Comparison of ENCODE assay signal across 13 cellular contexts in the genomic region with DNA sequence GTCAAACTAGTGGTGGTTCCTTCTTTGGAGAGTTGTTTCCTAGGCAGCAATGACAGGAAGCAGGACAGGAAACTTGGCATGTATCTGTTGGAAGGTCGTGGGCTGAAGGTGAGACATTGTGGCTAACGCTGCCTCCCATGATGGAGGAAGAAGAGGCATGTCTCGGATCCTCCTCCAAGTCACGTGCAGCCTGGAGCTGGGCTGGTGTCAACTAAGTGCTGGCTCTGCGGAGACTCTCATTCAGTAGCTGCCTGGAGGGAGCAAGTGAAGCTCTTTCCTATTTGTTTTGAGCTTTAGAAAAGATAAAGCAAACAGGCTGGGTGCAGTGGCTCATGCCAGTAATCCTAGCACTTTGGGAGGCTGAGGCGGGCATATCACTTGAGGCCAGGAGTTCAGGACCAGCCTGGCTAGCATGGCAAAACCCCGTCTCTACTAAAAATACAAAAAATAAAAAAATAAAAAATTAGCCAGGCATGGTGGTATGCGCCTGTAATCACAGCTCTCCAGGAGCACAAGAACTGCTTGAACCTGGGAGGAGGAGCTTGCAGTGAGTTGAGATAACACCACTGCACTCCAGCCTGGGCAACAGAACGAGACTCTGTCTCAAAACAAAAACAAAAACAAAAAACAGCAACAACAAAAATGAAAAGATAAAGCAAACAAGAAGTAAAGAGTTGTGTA. TPM values are rescaled to one million over a fixed set of nuclear protein-coding genes. Genes with fewer than 3 reads are reported as not detected.
A peak's percentile ranks its signal among the peaks of the same experiment; 100 is the strongest.
DNase-seq lines count a peak whose midpoint lies in the region; ATAC-seq and TF ChIP-seq lines count a peak whose summit lies in the region.
"Had no signal": no experiment of that assay in that cellular context is flagged by ENCODE, and none has a peak within 500 bp of the region (broad histone marks: within the 10 kb centered on the region; RNA-seq: fewer than 3 reads in every experiment).

No MANE protein-coding gene starts in this region.

- H3K27me3 Mint-ChIP-seq in central memory CD8-positive, alpha-beta T cell, result peaks cover 24% of the 10 kb centered on the region
- peaks cover 27% of the 10 kb centered on the region for H3K27me3 Mint-ChIP-seq in T-helper 2 cell treated with Interferon-gamma antibody and Interleukin-4, amounts not matched to agents 5 μg/mL and 100 μg/mL, for 36 hours (ENCODE audit: low read depth)

- H3K36me3 Mint-ChIP-seq in central memory CD8-positive, alpha-beta T cell (ENCODE audit: insufficient read depth), result no peaks in the 10 kb centered on the region
- no peaks in the 10 kb centered on the region for H3K36me3 Mint-ChIP-seq in T-helper 2 cell treated with Interferon-gamma antibody and Interleukin-4, amounts not matched to agents 5 μg/mL and 100 μg/mL, for 36 hours (ENCODE audit: low read depth)

- no peaks in the 10 kb centered on the region for H3K9me3 ChIP-seq in upper lobe of right lung
- H3K9me3 ChIP-seq: SJSA1 had no signal

- TF ChIP-seq CTCF in upper lobe of right lung (IDR thresholded peaks at IDR 0.05), result no peak

- H3K4me1 Mint-ChIP-seq in central memory CD8-positive, alpha-beta T cell, result peaks cover 19% of the 10 kb centered on the region
- H3K4me1 Mint-ChIP-seq in T-helper 2 cell treated with Interferon-gamma antibody and Interleukin-4, amounts not matched to agents 5 μg/mL and 100 μg/mL, for 36 hours (ENCODE audit: low read depth), result no peaks in the 10 kb centered on the region

- peak overlapping the region; percentile 25 for H3K4me3 ChIP-seq in upper lobe of right lung
- H3K4me3 ChIP-seq: SJSA1 had no signal

- no peak overlapping the region for H3K27ac ChIP-seq in upper lobe of right lung
- H3K27ac ChIP-seq: epithelial cell of prostate, SJSA1 had no signal

- peaks cover 47% of the 10 kb centered on the region for H3K4me1 ChIP-seq in upper lobe of right lung
- H3K4me1 ChIP-seq: SJSA1 had no signal

- H3K27me3 ChIP-seq in upper lobe of right lung, result no peaks in the 10 kb centered on the region
- H3K27me3 ChIP-seq: SJSA1 had no signal

- peak overlapping the region; percentile 63 for H3K27ac Mint-ChIP-seq in central memory CD8-positive, alpha-beta T cell (ENCODE audit: low read depth)
- no peak overlapping the region for H3K27ac Mint-ChIP-seq in T-helper 2 cell treated with Interferon-gamma antibody and Interleukin-4, amounts not matched to agents 5 μg/mL and 100 μg/mL, for 36 hours
- H3K27ac Mint-ChIP-seq: activated CD4-positive, alpha-beta memory T cell treated with anti-CD3 and anti-CD28 coated beads for 36 hours; activated naive CD8-positive, alpha-beta T cell treated with anti-CD3 and anti-CD28 coated beads, Interleukin-2, amount 10 ng/mL, durations not matched to agents 7 days and 5 days had no signal

- peak overlapping the region; percentile 36 for H3K4me3 Mint-ChIP-seq in central memory CD8-positive, alpha-beta T cell
- no peak overlapping the region for H3K4me3 Mint-ChIP-seq in T-helper 2 cell treated with Interferon-gamma antibody and Interleukin-4, amounts not matched to agents 5 μg/mL and 100 μg/mL, for 36 hours
- H3K4me3 Mint-ChIP-seq: activated CD4-positive, alpha-beta memory T cell treated with anti-CD3 and anti-CD28 coated beads for 36 hours; activated naive CD8-positive, alpha-beta T cell treated with anti-CD3 and anti-CD28 coated beads, Interleukin-2, amount 10 ng/mL, durations not matched to agents 7 days and 5 days had no signal

- peak; percentile 4 for DNase-seq in activated gamma-delta T cell treated with anti-CD3 and anti-CD28 coated beads, Interleukin-2, amount 50 U/mL, for 16 hours (ENCODE audit: low read depth)
- DNase-seq in activated gamma-delta T cell (lab: John Stamatoyannopoulos, UW) (no peak), medulla oblongata (ENCODE audit: extremely low spot score) (peak; percentile 15), upper lobe of right lung (no peak), ureter (ENCODE audit: low spot score) (no peak)
- DNase-seq in central memory CD8-positive, alpha-beta T cell (ENCODE audit: low spot score in 2 of 2), result no peak
- DNase-seq in T-helper 2 cell treated with Interferon-gamma antibody and Interleukin-4, amounts not matched to agents 5 μg/mL and 100 μg/mL, for 36 hours (ENCODE audit: low spot score), result no peak
- DNase-seq: activated CD4-positive, alpha-beta memory T cell treated with anti-CD3 and anti-CD28 coated beads for 36 hours; activated naive CD8-positive, alpha-beta T cell treated with anti-CD3 and anti-CD28 coated beads, Interleukin-2, amount 10 ng/mL, durations not matched to agents 7 days and 5 days; NCI-H1930 had no signal

- H3K9me3 Mint-ChIP-seq in central memory CD8-positive, alpha-beta T cell, result no peaks in the 10 kb centered on the region
- no peaks in the 10 kb centered on the region for H3K9me3 Mint-ChIP-seq in T-helper 2 cell treated with Interferon-gamma antibody and Interleukin-4, amounts not matched to agents 5 μg/mL and 100 μg/mL, for 36 hours

- intact Hi-C loops in upper lobe of right lung (cut with DNase I), result no loop called here

- no peaks in the 10 kb centered on the region for H3K36me3 ChIP-seq in upper lobe of right lung
- H3K36me3 ChIP-seq: SJSA1 had no signal

- ATAC-seq in central memory CD8-positive, alpha-beta T cell (replicated peaks; ENCODE audit: extremely low read depth, poor library complexity, severe bottlenecking), result peak; percentile 48
- peak; percentile 64 for ATAC-seq in upper lobe of right lung
- ATAC-seq in HG02642 (IDR thresholded peaks at IDR 0.05; ENCODE audit: poor library complexity, unreplicated experiment), result no peak

RNA-seq across cellular contexts. Expression of gene INO80C, which starts 28.2 kb away (rescaled TPM):
- 34.6 TPM for total RNA-seq in upper lobe of right lung
- total RNA-seq in ureter, result 41.7 TPM

RNA-seq across cellular contexts. Expression of gene GALNT1, which starts 55.6 kb away (rescaled TPM):
- 74.5 TPM for total RNA-seq in upper lobe of right lung
- total RNA-seq in ureter, result 115 TPM

Comparison
In these comparisons a context has a peak if more than half of its experiments do, and no peak if none do; other contexts are left out.
1. DNase-seq: peak in activated gamma-delta T cell treated with anti-CD3 and anti-CD28 coated beads, Interleukin-2, amount 50 U/mL, for 16 hours (single experiment) and medulla oblongata (single experiment); none in activated gamma-delta T cell (single experiment), central memory CD8-positive, alpha-beta T cell (0 of 2), upper lobe of right lung (single experiment), T-helper 2 cell treated with Interferon-gamma antibody and Interleukin-4, amounts not matched to agents 5 μg/mL and 100 μg/mL, for 36 hours (single experiment) and ureter (single experiment).